Comparison of ENCODE assay signal across 1 cellular context in the genomic region with DNA sequence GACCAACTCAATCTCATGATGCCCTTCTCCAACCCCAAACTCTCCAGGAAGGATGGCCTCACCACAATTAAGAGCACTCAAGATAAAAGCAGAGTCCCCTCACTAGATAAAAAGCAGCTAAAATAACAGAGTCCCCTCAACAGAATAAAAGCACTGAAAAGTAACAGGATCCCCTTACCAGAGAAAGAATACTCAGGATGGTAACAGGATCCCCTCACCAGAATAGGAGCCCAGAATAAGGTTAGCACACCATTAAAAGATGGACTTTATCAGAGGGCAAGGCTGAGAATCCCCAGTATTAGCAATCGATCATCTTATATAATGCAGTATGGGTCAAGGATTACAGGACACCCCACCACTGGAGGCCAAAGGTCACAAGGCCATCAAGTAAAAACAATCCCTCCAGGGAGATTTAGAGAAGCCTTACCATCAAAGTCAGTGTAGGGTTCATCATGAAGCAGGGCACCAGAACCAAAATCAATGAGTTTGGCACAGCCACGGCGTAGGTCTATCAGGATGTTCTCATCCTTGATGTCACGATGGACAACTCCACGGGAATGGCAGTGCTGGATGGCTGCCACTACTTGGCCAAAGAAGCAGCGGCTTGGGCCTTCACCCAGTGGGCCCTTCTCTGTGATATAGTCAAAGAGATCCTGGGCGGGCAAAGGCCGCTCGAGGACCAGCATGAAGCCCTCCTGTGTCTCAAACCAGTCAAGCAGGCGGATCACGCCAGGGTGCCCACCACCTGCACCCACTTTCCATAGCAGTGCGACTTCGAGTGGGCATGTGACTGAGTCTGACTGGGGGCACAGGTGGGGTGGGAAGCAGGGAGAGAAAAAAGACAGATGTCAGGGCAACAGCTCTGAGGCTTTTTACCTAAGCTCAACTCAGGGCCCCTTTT.
A peak's percentile ranks its signal among the peaks of the same experiment; 100 is the strongest.
TF ChIP-seq lines count a peak whose summit lies in the region.

No MANE protein-coding gene starts in this region.

TF ChIP-seq in GM12891, 5 proteins besides CTCF, POLR2A, EP300 and RAD21:
- TF ChIP-seq TAF1 (IDR thresholded peaks at IDR 0.05; ENCODE audit: low read depth, low read length) (no peak), POLR2AphosphoS5 (IDR thresholded peaks at IDR 0.05; ENCODE audit: low read depth, low read length) (peak; percentile 64; the same call in 1 of the 2 replicates), POU2F2 (IDR thresholded peaks at IDR 0.05; ENCODE audit: low read depth, low read length) (no peak)
